In genomic region chr10:85597006-85597405, GRCh38 we compare ENCODE assay signal across 20 cellular contexts.
A peak's percentile ranks its signal among the peaks of the same experiment; 100 is the strongest.
DNase-seq lines count a peak whose midpoint lies in the region; ATAC-seq and TF ChIP-seq lines count a peak whose summit lies in the region.
"Had no signal": no experiment of that assay in that cellular context is flagged by ENCODE, and none has a peak within 500 bp of the region (broad histone marks: within the 10 kb centered on the region; RNA-seq: fewer than 3 reads in every experiment).

No MANE protein-coding gene starts in this region.

- WGBS in lung, 2 donors = 92 to 93% methylated on average over 5 of the region's 5 CpGs

- H3K27me3 ChIP-seq in lung (ENCODE audit: control insufficient read depth, insufficient read depth) = no peaks in the 10 kb centered on the region
- no peaks in the 10 kb centered on the region for H3K27me3 ChIP-seq in vagina
- H3K27me3 ChIP-seq: BLaER1 had no signal

- DNase-seq in NCI-H146 treated with DMSO at 0.1 percent for 48 hours (lab: John Stamatoyannopoulos, UW; ENCODE audit: unreplicated experiment) (peak; percentile 14), NCI-H146 (lab: John Stamatoyannopoulos, UW) (no peak), Ammon's horn (ENCODE audit: low spot score) (peak; percentile 20), lung (ENCODE audit: low spot score) (peak; percentile 18), vagina (ENCODE audit: extremely low spot score in 2 of 2) (peak; percentile 10 to 34), RWPE1 (ENCODE audit: low spot score) (no peak)
- DNase-seq: AML-193; CD4-positive, alpha-beta memory T cell; DMS153; DMS79; GDM1; GOT3; H7; HFFc6 had no signal

- no peak for TF ChIP-seq POLR2A in vagina (IDR thresholded peaks at IDR 0.05)

- H3K27ac ChIP-seq in lung (ENCODE audit: low read depth in 1 of 2, low read length in 1 of 2) (no peak overlapping the region), vagina (no peak overlapping the region), RWPE1 (no peak overlapping the region)
- H3K27ac ChIP-seq: 22Rv1, A549, BLaER1 had no signal

- TF ChIP-seq CTCF in lung (IDR thresholded peaks at IDR 0.05; ENCODE audit: control extremely low read depth, extremely low read depth) (no peak), vagina (IDR thresholded peaks at IDR 0.05) (no peak), RWPE1 (conservative IDR thresholded peaks at IDR 0.05; ENCODE audit: low read depth) (no peak)

- peaks cover 0 to 3% of the 10 kb centered on the region in 2 donors for H3K9me3 ChIP-seq in lung (ENCODE audit: control insufficient read depth in 2 of 2, insufficient read depth in 1 of 2, low read length in 1 of 2)
- H3K9me3 ChIP-seq in vagina = no peaks in the 10 kb centered on the region
- H3K9me3 ChIP-seq: A549, BLaER1 had no signal

- H3K36me3 ChIP-seq in lung (ENCODE audit: control insufficient read depth in 2 of 2, insufficient read depth in 2 of 2, low read length in 2 of 2) (no peaks in the 10 kb centered on the region), vagina (no peaks in the 10 kb centered on the region)
- H3K36me3 ChIP-seq: BLaER1 had no signal

- no peaks in the 10 kb centered on the region for H3K4me1 ChIP-seq in lung (ENCODE audit: control insufficient read depth in 2 of 2, insufficient read depth in 2 of 2, low read length in 2 of 2)
- no peaks in the 10 kb centered on the region for H3K4me1 ChIP-seq in vagina
- H3K4me1 ChIP-seq: A549, BLaER1 had no signal

- CTCF ChIA-PET in RWPE1 (lab: Yijun Ruan, JAX) = interaction anchor here (0.7 kb wide), 1 partner anchor 19 kb away, joined by 3 read pairs; no protein-coding TSS in a partner anchor

- H3K4me3 ChIP-seq in lung = no peak overlapping the region
- no peak overlapping the region for H3K4me3 ChIP-seq in vagina
- H3K4me3 ChIP-seq: A549, BLaER1 had no signal

- ATAC-seq in lung (ENCODE audit: insufficient read depth, low FRiP score) (no peak), GM21381 (IDR thresholded peaks at IDR 0.05; ENCODE audit: unreplicated experiment) (no peak)
- ATAC-seq: A549, HCT116, HepG2 had no signal

- intact Hi-C loops in vagina (cut with DNase I) = no loop called here

- POLR2A ChIA-PET in RWPE1 (lab: Yijun Ruan, JAX; ENCODE audit: low non-redundant PET) = no interaction called here

Comparison
In these comparisons a context has a peak if more than half of its experiments do, and no peak if none do; other contexts are left out.
1. DNase-seq: peak in NCI-H146 treated with DMSO at 0.1 percent for 48 hours (single experiment), Ammon's horn (single experiment), lung (single experiment) and vagina (2 of 2); none in NCI-H146 (single experiment) and RWPE1 (single experiment).